ENCODE assay signal across 8 cellular contexts in the genomic region with DNA sequence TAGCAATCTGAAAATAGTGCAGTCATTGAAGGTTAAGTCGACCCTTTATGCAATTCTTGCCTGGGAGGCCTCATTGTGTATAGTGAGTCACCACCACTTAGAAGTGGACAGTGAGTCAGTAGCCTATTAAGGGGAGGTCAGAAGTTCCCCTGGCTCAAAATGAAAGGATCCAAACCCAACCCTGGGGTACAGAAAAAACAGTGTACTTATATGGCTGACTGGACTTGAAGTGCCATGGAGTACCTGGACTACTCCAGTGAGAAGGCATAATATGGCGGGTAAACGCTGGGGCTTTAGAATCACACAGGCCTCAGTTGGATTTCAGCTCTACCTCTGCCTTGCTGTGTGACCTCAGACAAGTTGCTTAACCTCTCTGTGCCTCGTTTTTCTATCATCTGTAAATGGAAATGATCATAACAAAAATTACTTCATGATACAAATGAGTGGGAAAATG. TPM values are rescaled to one million over a fixed set of nuclear protein-coding genes. Genes with fewer than 3 reads are reported as not detected.
DNase-seq lines count a peak whose midpoint lies in the region; ATAC-seq, FAIRE-seq and TF ChIP-seq lines count a peak whose summit lies in the region.
"Had no signal": no experiment of that assay in that cellular context is flagged by ENCODE, and none has a peak within 500 bp of the region (broad histone marks: within the 10 kb centered on the region; RNA-seq: fewer than 3 reads in every experiment).

No MANE protein-coding gene starts in this region.

- H3K79me2 ChIP-seq in GM23248 (ENCODE audit: insufficient read depth): no peaks in the 10 kb centered on the region

- H3K4me1 ChIP-seq in GM23248 (ENCODE audit: insufficient read depth): peaks cover 16% of the 10 kb centered on the region
- H3K4me1 ChIP-seq in small intestine (ENCODE audit: control insufficient read depth in 2 of 2, insufficient read depth in 1 of 2, low read depth in 1 of 2, low read length in 1 of 2): peaks cover 2 to 12% of the 10 kb centered on the region in 2 donors

- H3K27ac ChIP-seq in GM23248: peak overlapping the region; percentile 59
- H3K27ac ChIP-seq in small intestine (ENCODE audit: low read depth in 1 of 2, low read length in 1 of 2): peak overlapping the region in 1 of 2 donors; percentile 52

- H2AFZ ChIP-seq in GM23248: no peak overlapping the region

- WGBS in GM23248 (ENCODE audit: low coverage in 1 of 2, low lambda C conversion rate in 2 of 2, missing lambda C conversion rate in 2 of 2), 2 experiments: 55 to 59% methylated on average over 4 of the region's 4 CpGs
- WGBS in small intestine, 3 donors: 59 to 72% (median 61%) methylated on average over 4 of the region's 4 CpGs

- in situ Hi-C loops in GM23248 (cut with MboI): no loop called here

- no peak overlapping the region for H3K9ac ChIP-seq in GM23248

- H3K9me3 ChIP-seq in GM23248 (ENCODE audit: low read depth) (no peaks in the 10 kb centered on the region), small intestine (ENCODE audit: control insufficient read depth, low read depth) (no peaks in the 10 kb centered on the region)

- ATAC-seq in HG03175 (IDR thresholded peaks at IDR 0.05; ENCODE audit: unreplicated experiment) (no peak), GM21423 (IDR thresholded peaks at IDR 0.05; ENCODE audit: unreplicated experiment) (no peak)
- ATAC-seq: activated CD8-positive, alpha-beta memory T cell treated with anti-CD3 and anti-CD28 coated beads, Interleukin-2, amount 10 ng/mL, durations not matched to agents 7 days and 5 days had no signal

- TF ChIP-seq CTCF in fibroblast of pulmonary artery (IDR thresholded peaks at IDR 0.05; ENCODE audit: low read length, missing control alignments): no peak

- H3K4me2 ChIP-seq in GM23248 (ENCODE audit: unreplicated experiment): no peak overlapping the region

- H3K4me3 ChIP-seq in GM23248 (no peak overlapping the region), fibroblast of pulmonary artery (replicated peaks; ENCODE audit: low read depth, low read length) (no peak overlapping the region), small intestine (ENCODE audit: low read depth in 1 of 2, low read length in 2 of 2) (no peak overlapping the region)

- H3K27me3 ChIP-seq in GM23248 (replicated peaks; ENCODE audit: insufficient read depth) (no peaks in the 10 kb centered on the region), small intestine (ENCODE audit: control insufficient read depth in 2 of 2, insufficient read depth in 2 of 2, low read length in 2 of 2) (no peaks in the 10 kb centered on the region)

- H3K36me3 ChIP-seq in GM23248 (ENCODE audit: low read depth) (no peaks in the 10 kb centered on the region), small intestine (ENCODE audit: control insufficient read depth in 2 of 2, insufficient read depth in 2 of 2, low read length in 2 of 2) (no peaks in the 10 kb centered on the region)

- H3K9me2 ChIP-seq in GM23248 (ENCODE audit: insufficient read depth): no peaks in the 10 kb centered on the region

- H4K20me1 ChIP-seq in GM23248 (ENCODE audit: insufficient read depth): no peaks in the 10 kb centered on the region

- H3F3A ChIP-seq in GM23248 (ENCODE audit: insufficient read depth): peaks cover 10% of the 10 kb centered on the region; the same call in 1 of the 2 replicates

- FAIRE-seq in small intestine (lab: Jason Lieb, UNC): no peak

- peak; percentile 98 for DNase-seq in GM23248
- DNase-seq in RKO (ENCODE audit: low spot score): peak; percentile 86
- peak; percentile 94 for DNase-seq in fibroblast of pulmonary artery (ENCODE audit: low read depth)
- peak; percentile 14 for DNase-seq in small intestine
- DNase-seq in inferior parietal cortex (ENCODE audit: extremely low spot score): no peak
- DNase-seq: activated CD8-positive, alpha-beta memory T cell treated with anti-CD3 and anti-CD28 coated beads, Interleukin-2, amount 10 ng/mL, durations not matched to agents 7 days and 5 days had no signal

RNA-seq across cellular contexts. Expression of gene BCL9, which starts 2.2 kb away (rescaled TPM):
- 1.9 and 2.4 TPM in 2 replicates for total RNA-seq in GM23248 (2014; rRNA removed; shearing (Covaris generic))
- polyA plus RNA-seq in GM23248 (2016; fragmentation: Nextera tagmentation; extraction: Ambion mirVana) (3.8 and 4.8 TPM in 2 replicates), small intestine (1 to 10 TPM; 1.6 to 7.7 (median 2.9) TPM)
